ENCODE assay signal across 28 cellular contexts in genomic region chr11:109734602-109735001, GRCh38.
A peak's percentile ranks its signal among the peaks of the same experiment; 100 is the strongest.
DNase-seq lines count a peak whose midpoint lies in the region; ATAC-seq, FAIRE-seq and TF ChIP-seq lines count a peak whose summit lies in the region.
"Had no signal": no experiment of that assay in that cellular context is flagged by ENCODE, and none has a peak within 500 bp of the region (broad histone marks: within the 10 kb centered on the region; RNA-seq: fewer than 3 reads in every experiment).

No MANE protein-coding gene starts in this region.

- H3K79me2 ChIP-seq in astrocyte (ENCODE audit: insufficient read depth, low read length), result no peaks in the 10 kb centered on the region

- no peak overlapping the region for H3K4ac ChIP-seq in mesenchymal stem cell (ENCODE audit: low read depth in 1 of 2, low read length in 2 of 2)

- WGBS in mesenchymal stem cell, result 70% methylated on average over 3 of the region's 3 CpGs

- H3K4me3 Mint-ChIP-seq in astrocyte (ENCODE audit: unreplicated experiment) (no peak overlapping the region), mesothelial cell of epicardium (no peak overlapping the region)
- H3K4me3 Mint-ChIP-seq: activated CD4-positive, alpha-beta T cell treated with anti-CD3 and anti-CD28 coated beads for 36 hours; activated T-cell treated with anti-CD3 and anti-CD28 coated beads, Interleukin-2, amount 50 U/mL, for 24 hours; CD8-positive, alpha-beta T cell; dendritic cell treated with granulocyte-macrophage colony-stimulating factor and Interleukin-4, amounts not matched to agents 40 ng/mL and 50 ng/mL, for 4 days; GM23338; naive thymus-derived CD4-positive, alpha-beta T cell; T-helper 1 cell treated with Interleukin-12 subunit alpha and Interleukin-12 subunit beta and Interleukin-4 antibody, amounts not matched to agents 30 μg/mL and 1 μg/mL, for 36 hours had no signal

- no peak overlapping the region for H2BK12ac ChIP-seq in mesenchymal stem cell (ENCODE audit: low read length in 2 of 2)

- intact Hi-C loops in Right ventricle myocardium superior (cut with DNase I) (no loop called here), left ventricle myocardium inferior (cut with micrococcal nuclease) (no loop called here)

- H3K9me3 ChIP-seq in left ventricle myocardium inferior (replicated peaks) (no peaks in the 10 kb centered on the region), astrocyte (ENCODE audit: insufficient read depth, low read depth, low read length) (no peaks in the 10 kb centered on the region), mesenchymal stem cell (ENCODE audit: control insufficient read depth, low read length) (no peaks in the 10 kb centered on the region)
- H3K9me3 ChIP-seq: sigmoid colon, SJCRH30, stomach, tibial nerve had no signal

- H4K91ac ChIP-seq in mesenchymal stem cell (ENCODE audit: low read length), result no peak overlapping the region

- peaks cover 11% of the 10 kb centered on the region for H3K4me1 ChIP-seq in left ventricle myocardium inferior
- peaks cover 4% of the 10 kb centered on the region for H3K4me1 ChIP-seq in astrocyte (ENCODE audit: insufficient read depth, low read length)
- H3K4me1 ChIP-seq in mesenchymal stem cell (ENCODE audit: control insufficient read depth, insufficient read depth, low read depth, low read length), result no peaks in the 10 kb centered on the region
- H3K4me1 ChIP-seq: SJCRH30 had no signal

- H4K20me1 ChIP-seq in astrocyte (ENCODE audit: insufficient read depth, low read length), result no peaks in the 10 kb centered on the region

- H3K4me3 ChIP-seq in left ventricle myocardium inferior (no peak overlapping the region), astrocyte (ENCODE audit: insufficient read depth, low read depth, low read length) (no peak overlapping the region), mesenchymal stem cell (ENCODE audit: insufficient read depth in 1 of 2, low read depth in 1 of 2, low read length in 2 of 2) (no peak overlapping the region)
- H3K4me3 ChIP-seq: GM23338, sigmoid colon, SJCRH30, stomach, tibial nerve had no signal

- no peak overlapping the region for H2BK15ac ChIP-seq in mesenchymal stem cell (ENCODE audit: low read depth, poor library complexity, severe bottlenecking)

- no peaks in the 10 kb centered on the region for H3K36me3 ChIP-seq in left ventricle myocardium inferior
- H3K36me3 ChIP-seq in astrocyte (ENCODE audit: insufficient read depth, low read length), result no peaks in the 10 kb centered on the region
- H3K36me3 ChIP-seq in mesenchymal stem cell (ENCODE audit: control insufficient read depth in 1 of 2, insufficient read depth in 2 of 2, low read depth in 1 of 2, low read length in 2 of 2), result no peaks in the 10 kb centered on the region
- H3K36me3 ChIP-seq: sigmoid colon, SJCRH30, stomach, tibial nerve had no signal

- peak; percentile 39 for FAIRE-seq in astrocyte (lab: Jason Lieb, UNC)

- H3K9ac ChIP-seq in astrocyte (ENCODE audit: low read length) (no peak overlapping the region), mesenchymal stem cell (ENCODE audit: low read length) (no peak overlapping the region)

- H3K4me2 ChIP-seq in astrocyte (ENCODE audit: low read length) (no peak overlapping the region), mesenchymal stem cell (ENCODE audit: low read length, poor library complexity, severe bottlenecking) (no peak overlapping the region)
- H3K4me2 ChIP-seq: GM23338 had no signal

- H3K23ac ChIP-seq in mesenchymal stem cell (ENCODE audit: low read length in 2 of 2), result no peak overlapping the region

- H3K4me1 Mint-ChIP-seq in astrocyte (ENCODE audit: low read depth, unreplicated experiment) (peaks cover 3% of the 10 kb centered on the region), mesothelial cell of epicardium (peaks cover 19% of the 10 kb centered on the region)
- H3K4me1 Mint-ChIP-seq: activated CD4-positive, alpha-beta T cell treated with anti-CD3 and anti-CD28 coated beads for 36 hours; naive thymus-derived CD4-positive, alpha-beta T cell had no signal

- H3K36me3 Mint-ChIP-seq in astrocyte (ENCODE audit: low read depth, unreplicated experiment) (no peaks in the 10 kb centered on the region), mesothelial cell of epicardium (no peaks in the 10 kb centered on the region)
- H3K36me3 Mint-ChIP-seq: CD8-positive, alpha-beta T cell; naive thymus-derived CD4-positive, alpha-beta T cell had no signal

- H3K9me3 Mint-ChIP-seq in astrocyte (ENCODE audit: unreplicated experiment), result no peaks in the 10 kb centered on the region
- no peaks in the 10 kb centered on the region for H3K9me3 Mint-ChIP-seq in mesothelial cell of epicardium
- H3K9me3 Mint-ChIP-seq: dendritic cell treated with granulocyte-macrophage colony-stimulating factor and Interleukin-4, amounts not matched to agents 40 ng/mL and 50 ng/mL, for 4 days; GM23338; T-helper 1 cell treated with Interleukin-12 subunit alpha and Interleukin-12 subunit beta and Interleukin-4 antibody, amounts not matched to agents 30 μg/mL and 1 μg/mL, for 36 hours had no signal

- ATAC-seq in Right ventricle myocardium superior (ENCODE audit: poor library complexity), result peak; percentile 93
- ATAC-seq in GM21423 (IDR thresholded peaks at IDR 0.05; ENCODE audit: unreplicated experiment), result no peak
- ATAC-seq in GM18498 (IDR thresholded peaks at IDR 0.05; ENCODE audit: unreplicated experiment), result no peak
- ATAC-seq: activated CD4-positive, alpha-beta T cell treated with anti-CD3 and anti-CD28 coated beads for 36 hours; CD8-positive, alpha-beta T cell; GM23338; naive thymus-derived CD4-positive, alpha-beta T cell had no signal

- H2AFZ ChIP-seq in astrocyte (ENCODE audit: low read depth, low read length) (no peak overlapping the region), mesenchymal stem cell (ENCODE audit: low read depth, low read length) (no peak overlapping the region)
- H2AFZ ChIP-seq: GM23338 had no signal

- H3K27ac Mint-ChIP-seq in astrocyte (ENCODE audit: unreplicated experiment) (no peak overlapping the region), mesothelial cell of epicardium (no peak overlapping the region)
- H3K27ac Mint-ChIP-seq: activated CD4-positive, alpha-beta T cell treated with anti-CD3 and anti-CD28 coated beads for 36 hours; activated T-cell treated with anti-CD3 and anti-CD28 coated beads, Interleukin-2, amount 50 U/mL, for 24 hours; CD8-positive, alpha-beta T cell; dendritic cell treated with granulocyte-macrophage colony-stimulating factor and Interleukin-4, amounts not matched to agents 40 ng/mL and 50 ng/mL, for 4 days; GM23338; naive thymus-derived CD4-positive, alpha-beta T cell; T-helper 1 cell treated with Interleukin-12 subunit alpha and Interleukin-12 subunit beta and Interleukin-4 antibody, amounts not matched to agents 30 μg/mL and 1 μg/mL, for 36 hours had no signal

- no peaks in the 10 kb centered on the region for H3K79me1 ChIP-seq in mesenchymal stem cell (replicated peaks; ENCODE audit: low read length, poor library complexity, severe bottlenecking)

- no peak for DNase-seq in Right ventricle myocardium superior
- no peak for DNase-seq in left ventricle myocardium inferior
- DNase-seq in astrocyte (ENCODE audit: low read depth), result peak; percentile 69
- peak; percentile 32 for DNase-seq in mesenchymal stem cell
- DNase-seq in mesothelial cell of epicardium (ENCODE audit: low spot score in 2 of 2, unreplicated experiment in 2 of 2), result no peak
- DNase-seq in NAMALWA (ENCODE audit: low spot score), result no peak
- DNase-seq: 8988T; activated CD4-positive, alpha-beta T cell treated with anti-CD3 and anti-CD28 coated beads for 36 hours; activated naive CD4-positive, alpha-beta T cell treated with Interleukin-2 at 50 U/mL for 16 hours; activated T-cell treated with anti-CD3 and anti-CD28 coated beads, Interleukin-2, amount 50 U/mL, for 24 hours; amniotic stem cell; CD8-positive, alpha-beta T cell; DMS 273 treated with DMSO at 0.1 percent for 48 hours; KBM-7; kidney glomerular epithelial cell; naive thymus-derived CD4-positive, alpha-beta T cell; NCI-H1436; NK-92 treated with Interleukin-12 subunit alpha and Interleukin-12 subunit beta, amount 100 ng/mL, for 24 hours; posterior cingulate gyrus; sigmoid colon; SJCRH30; stomach had no signal

- TF ChIP-seq CTCF in left ventricle myocardium inferior (IDR thresholded peaks at IDR 0.05; ENCODE audit: borderline replicate concordance), result no peak
- TF ChIP-seq CTCF in astrocyte (IDR thresholded peaks at IDR 0.05; ENCODE audit: insufficient read depth, low read depth, low read length), result no peak
- no peak for TF ChIP-seq CTCF in mesothelial cell of epicardium (IDR thresholded peaks at IDR 0.05; ENCODE audit: unreplicated experiment)

- no peak overlapping the region for H3K27ac ChIP-seq in left ventricle myocardium inferior (replicated peaks)
- no peak overlapping the region for H3K27ac ChIP-seq in astrocyte (ENCODE audit: low read depth, low read length)
- H3K27ac ChIP-seq in mesenchymal stem cell (ENCODE audit: low read length, poor library complexity, severe bottlenecking), result no peak overlapping the region
- H3K27ac ChIP-seq: SJCRH30, stomach, tibial nerve had no signal

- H3K27me3 ChIP-seq in left ventricle myocardium inferior (ENCODE audit: low read depth) (no peaks in the 10 kb centered on the region), astrocyte (ENCODE audit: insufficient read depth, low read length) (no peaks in the 10 kb centered on the region), mesenchymal stem cell (ENCODE audit: control insufficient read depth in 1 of 2, insufficient read depth in 1 of 2, low read length in 2 of 2) (no peaks in the 10 kb centered on the region)
- H3K27me3 ChIP-seq: sigmoid colon, SJCRH30, stomach, tibial nerve had no signal

- H3K27me3 Mint-ChIP-seq in astrocyte (ENCODE audit: low read depth, unreplicated experiment) (no peaks in the 10 kb centered on the region), mesothelial cell of epicardium (ENCODE audit: low read depth) (no peaks in the 10 kb centered on the region)
- H3K27me3 Mint-ChIP-seq: activated T-cell treated with anti-CD3 and anti-CD28 coated beads, Interleukin-2, amount 50 U/mL, for 24 hours had no signal

- H4K8ac ChIP-seq in mesenchymal stem cell (ENCODE audit: low read length), result no peak overlapping the region

- H3K18ac ChIP-seq in mesenchymal stem cell (ENCODE audit: low read depth in 1 of 2, low read length in 2 of 2), result no peak overlapping the region

- no peak overlapping the region for H2AK5ac ChIP-seq in mesenchymal stem cell (ENCODE audit: low read length, severe bottlenecking)

- no peak overlapping the region for H2BK5ac ChIP-seq in mesenchymal stem cell (ENCODE audit: low read depth, low read length, poor library complexity, severe bottlenecking)

- H2BK120ac ChIP-seq in mesenchymal stem cell (ENCODE audit: low read depth, low read length), result no peak overlapping the region

- no peak overlapping the region for H3K14ac ChIP-seq in mesenchymal stem cell (ENCODE audit: low read length in 2 of 2)

Comparison
In these comparisons a context has a peak if more than half of its experiments do, and no peak if none do; other contexts are left out.
1. DNase-seq: peak in astrocyte (single experiment) and mesenchymal stem cell (single experiment); none in Right ventricle myocardium superior (single experiment), left ventricle myocardium inferior (single experiment), mesothelial cell of epicardium (0 of 2) and NAMALWA (single experiment).